8 cellular contexts compared by ENCODE assay signal in the genomic region with DNA sequence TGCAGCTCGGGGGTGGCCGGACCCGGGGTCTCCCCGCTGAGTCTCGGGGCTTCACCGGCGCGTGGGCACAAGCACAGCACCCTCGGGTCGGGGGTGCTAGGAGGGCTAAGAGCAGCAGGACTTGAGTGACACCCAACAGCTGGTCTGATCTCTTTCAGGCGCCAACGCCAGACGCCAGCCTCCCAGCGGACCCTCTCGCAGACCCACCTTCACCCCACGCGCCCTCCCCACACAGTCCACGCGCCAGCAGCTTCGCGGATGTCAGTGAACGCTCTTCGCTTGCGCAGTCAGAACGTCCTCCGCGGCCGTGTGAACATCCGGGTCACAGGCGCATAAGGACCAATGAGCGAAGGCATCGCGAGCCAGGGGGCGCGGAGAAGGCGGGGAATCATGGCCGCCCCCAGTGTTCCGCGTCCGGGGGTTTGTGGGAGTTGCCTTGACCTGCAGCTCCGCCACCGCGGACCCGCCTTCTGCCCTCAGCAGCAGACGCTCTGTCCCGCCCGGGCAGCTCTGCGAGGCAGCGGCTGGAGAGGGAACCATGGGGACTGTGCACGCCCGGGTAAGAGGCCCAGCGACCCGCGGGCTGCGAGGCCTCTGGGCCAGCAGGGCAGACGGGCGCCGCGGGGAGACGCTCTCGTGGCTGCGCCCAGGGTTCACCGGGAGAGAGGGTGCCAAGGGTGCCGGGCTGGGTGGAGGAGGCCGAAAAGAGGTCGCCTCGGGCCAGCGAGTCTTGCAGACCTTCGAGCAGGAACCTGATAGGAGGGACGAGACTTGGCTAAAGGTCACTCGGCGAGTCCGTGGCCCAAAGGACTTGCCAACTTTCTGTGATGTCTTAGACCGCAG. TPM values are rescaled to one million over a fixed set of nuclear protein-coding genes. Genes with fewer than 3 reads are reported as not detected.
DNase-seq lines count a peak whose midpoint lies in the region; ATAC-seq and TF ChIP-seq lines count a peak whose summit lies in the region.

SAMM50 (plus strand) TSS at position 403 of the 843 bp plus-strand sequence; CDS start at position 539, 136 bp downstream.

- peak within 1 kb of the TSS; percentile 48 to 99 for H4K8ac ChIP-seq in IMR-90 (ENCODE audit: low read depth in 2 of 2, low read length in 2 of 2)

- BruUV-seq in IMR-90 (replicated peaks; lab: Mats Ljungman, UMichigan) (no TSS peak), Panc1 (replicated peaks; lab: Mats Ljungman, UMichigan) (no TSS peak)

- no peaks in the 10 kb centered on the region; the same call in 1 of the 2 replicates for H3K36me3 ChIP-seq in IMR-90 (ENCODE audit: control insufficient read depth, insufficient read depth, low read length)
- H3K36me3 ChIP-seq in Panc1 (ENCODE audit: control insufficient read depth, insufficient read depth, low read length): no peaks in the 10 kb centered on the region; the same call in 1 of the 2 replicates
- H3K36me3 ChIP-seq in esophagus (ENCODE audit: control insufficient read depth in 2 of 2, insufficient read depth in 2 of 2, low read length in 1 of 2): no peaks in the 10 kb centered on the region
- no peaks in the 10 kb centered on the region for H3K36me3 ChIP-seq in muscle layer of colon (ENCODE audit: insufficient read depth, low read length)

- H2BK20ac ChIP-seq in IMR-90 (ENCODE audit: low read depth, low read length): no peak within 1 kb of the TSS

- H3K79me1 ChIP-seq in IMR-90 (ENCODE audit: low read depth in 1 of 2, low read length in 2 of 2): peaks cover 26 to 50% of the 10 kb centered on the region in 2 experiments

- POLR2A ChIA-PET in IMR-90 (lab: Charles Lee; ENCODE audit: unreplicated experiment) (no interaction called here), Panc1 (lab: Charles Lee) (no interaction called here)

- CTCF ChIA-PET in IMR-90 (lab: Yijun Ruan, JAX): interaction anchor here (0.5 to 1.8 kb wide), 2 partner anchors 9 to 97 kb away, joined by 7 to 8 read pairs; no protein-coding TSS in a partner anchor
- CTCF ChIA-PET in Panc1 (lab: Charles Lee): interaction anchor here (0.9 kb wide), 1 partner anchor 9 kb away, joined by 11 read pairs; no protein-coding TSS in a partner anchor

- 0% methylated on average over 40 of the region's 74 CpGs; no CpG with 5 or more reads in 1 of the 2 experiments for WGBS in IMR-90 (ENCODE audit: extremely low coverage in 2 of 2, insufficient read length in 1 of 2), 2 experiments
- 0 to 1% methylated on average over 74 of the region's 74 CpGs for WGBS in esophagus, 2 donors

- peak within 1 kb of the TSS; percentile 85 for H3K27ac ChIP-seq in IMR-90 (ENCODE audit: insufficient read depth, low read length)
- peak within 1 kb of the TSS; percentile 86 for H3K27ac ChIP-seq in Panc1 (ENCODE audit: low read length)
- H3K27ac ChIP-seq in esophagus (ENCODE audit: low read depth in 2 of 2, low read length in 1 of 2): peak within 1 kb of the TSS; percentile 66 to 85
- peak within 1 kb of the TSS; percentile 68 for H3K27ac ChIP-seq in muscle layer of colon (ENCODE audit: low read depth, low read length)

- H3K4me2 ChIP-seq in IMR-90 (ENCODE audit: low read depth, low read length): peak within 1 kb of the TSS; percentile 94

- H2AFZ ChIP-seq in IMR-90 (replicated peaks; ENCODE audit: low read length, poor library complexity): peak within 1 kb of the TSS; percentile 92

- peak within 1 kb of the TSS; percentile 46 for H3K56ac ChIP-seq in IMR-90 (ENCODE audit: extremely low read depth, insufficient read depth, low read length)

- H3K18ac ChIP-seq in IMR-90 (ENCODE audit: low read depth, low read length): peak within 1 kb of the TSS; percentile 8; the same call in 1 of the 2 replicates

- H3K9me3 Mint-ChIP-seq in activated T-cell treated with anti-CD3 and anti-CD28 coated beads, Interleukin-2, amount 50 U/mL, for 4 hours: no peaks in the 10 kb centered on the region

- H3K4me1 ChIP-seq in IMR-90 (ENCODE audit: control insufficient read depth, insufficient read depth, low read length): peaks cover 7% of the 10 kb centered on the region
- peaks cover 15% of the 10 kb centered on the region for H3K4me1 ChIP-seq in Panc1 (ENCODE audit: control insufficient read depth, insufficient read depth, low read length)
- peaks cover 4 to 5% of the 10 kb centered on the region in 2 donors for H3K4me1 ChIP-seq in esophagus (ENCODE audit: control insufficient read depth in 2 of 2, insufficient read depth in 2 of 2, low read length in 1 of 2)
- H3K4me1 ChIP-seq in muscle layer of colon (ENCODE audit: insufficient read depth, low read length): peaks cover 28% of the 10 kb centered on the region

- ATAC-seq in GM21528 (IDR thresholded peaks at IDR 0.05; ENCODE audit: low FRiP score, unreplicated experiment) (peak; percentile 89), IMR-90 (ENCODE audit: low read depth) (peak; percentile 97), Panc1 (peak; percentile 98)
- peak; percentile 98 for ATAC-seq in activated T-cell treated with anti-CD3 and anti-CD28 coated beads, Interleukin-2, amount 50 U/mL, for 4 hours

- peak within 1 kb of the TSS; percentile 88 for H3K9ac ChIP-seq in IMR-90 (ENCODE audit: low read depth, low read length)
- H3K9ac ChIP-seq in muscle layer of colon (ENCODE audit: low read length): peak within 1 kb of the TSS; percentile 50

- no peak within 1 kb of the TSS for H2BK15ac ChIP-seq in IMR-90 (ENCODE audit: low read depth, low read length)

- 0 out of 2 replicates have a peak within 1 kb of the TSS, but pooled peaks have one; percentile 0 for H2BK120ac ChIP-seq in IMR-90 (ENCODE audit: low read depth, low read length)

- H3K4me3 Mint-ChIP-seq in activated T-cell treated with anti-CD3 and anti-CD28 coated beads, Interleukin-2, amount 50 U/mL, for 4 hours: peak within 1 kb of the TSS; percentile 97

- H2BK5ac ChIP-seq in IMR-90 (ENCODE audit: low read depth, low read length, poor library complexity, severe bottlenecking): peak within 1 kb of the TSS; percentile 73

- no peak for TF ChIP-seq CTCF in IMR-90 (conservative IDR thresholded peaks at IDR 0.05; ENCODE audit: low read depth, low read length)
- TF ChIP-seq CTCF in Panc1 (IDR thresholded peaks at IDR 0.05): no peak

- H3K36me3 Mint-ChIP-seq in activated T-cell treated with anti-CD3 and anti-CD28 coated beads, Interleukin-2, amount 50 U/mL, for 4 hours (ENCODE audit: insufficient read depth): peaks cover 6% of the 10 kb centered on the region

- H3K27me3 ChIP-seq in IMR-90 (ENCODE audit: control insufficient read depth, insufficient read depth, low read length) (no peaks in the 10 kb centered on the region), Panc1 (ENCODE audit: control insufficient read depth, insufficient read depth, low read length) (no peaks in the 10 kb centered on the region), esophagus (ENCODE audit: control insufficient read depth in 1 of 2, insufficient read depth in 2 of 2, low read length in 2 of 2) (no peaks in the 10 kb centered on the region), muscle layer of colon (ENCODE audit: control insufficient read depth in 1 of 2, insufficient read depth in 2 of 2, low read length in 2 of 2) (no peaks in the 10 kb centered on the region)

- DNase-seq in DMS114 treated with DMSO at 0.1 percent for 48 hours (lab: John Stamatoyannopoulos, UW; ENCODE audit: unreplicated experiment) (peak; percentile 65), IMR-90 (peak; percentile 89), Panc1 (ENCODE audit: low read depth, low spot score) (peak; percentile 28)
- DNase-seq in activated T-cell treated with anti-CD3 and anti-CD28 coated beads, Interleukin-2, amount 50 U/mL, for 4 hours: peak; percentile 87
- peak; percentile 83 for DNase-seq in stimulated activated CD8-positive, alpha-beta memory T cell treated with anti-CD3 and anti-CD28 coated beads, Interleukin-7, amount 100 ng/mL, for 24 hours (ENCODE audit: low read depth)

- peak within 1 kb of the TSS; percentile 30; the same call in 1 of the 2 replicates for H4K91ac ChIP-seq in IMR-90 (ENCODE audit: insufficient read depth, low read depth, low read length)

- H3K9me3 ChIP-seq in IMR-90 (ENCODE audit: control insufficient read depth, insufficient read depth, low read length) (no peaks in the 10 kb centered on the region), Panc1 (ENCODE audit: control insufficient read depth, insufficient read depth, low read depth, low read length) (no peaks in the 10 kb centered on the region), esophagus (ENCODE audit: control insufficient read depth in 2 of 2, insufficient read depth in 1 of 2, low read depth in 1 of 2, low read length in 1 of 2) (no peaks in the 10 kb centered on the region), muscle layer of colon (ENCODE audit: low read length) (no peaks in the 10 kb centered on the region)

- H4K5ac ChIP-seq in IMR-90 (ENCODE audit: low read depth, low read length): peak within 1 kb of the TSS; percentile 94

- in situ Hi-C loops in IMR-90 (cut with MboI; ENCODE audit: low sequenced_read_pairs) (no loop called here), Panc1 (cut with HindIII; ENCODE audit: low pct_unique_long_range_greater_than_20kb, low sequenced_read_pairs) (no loop called here)

- H3K23ac ChIP-seq in IMR-90 (ENCODE audit: low read depth, low read length): peak within 1 kb of the TSS; percentile 85

- H2AK9ac ChIP-seq in IMR-90 (replicated peaks; ENCODE audit: low read depth, low read length, poor library complexity): peak within 1 kb of the TSS; percentile 76

- no peaks in the 10 kb centered on the region; the same call in 1 of the 2 replicates for H4K20me1 ChIP-seq in IMR-90 (ENCODE audit: insufficient read depth, low read length)

- H2AK5ac ChIP-seq in IMR-90 (ENCODE audit: low read depth, low read length): peak within 1 kb of the TSS; percentile 16; the same call in 1 of the 2 replicates

- H3K27me3 Mint-ChIP-seq in activated T-cell treated with anti-CD3 and anti-CD28 coated beads, Interleukin-2, amount 50 U/mL, for 4 hours (ENCODE audit: low read depth): peaks cover 2% of the 10 kb centered on the region

- TF ChIP-seq RAD21 in IMR-90 (IDR thresholded peaks at IDR 0.05; ENCODE audit: low read length): no peak

- dilution Hi-C loops in IMR-90 (cut with HindIII; ENCODE audit: low sequenced_read_pairs, unreplicated experiment): no loop called here

- H3K14ac ChIP-seq in IMR-90 (replicated peaks; ENCODE audit: low read depth, low read length): peak within 1 kb of the TSS; percentile 84

- H3K4me3 ChIP-seq in IMR-90 (ENCODE audit: insufficient read depth, low read depth, low read length): peak within 1 kb of the TSS; percentile 93
- peak within 1 kb of the TSS; percentile 86 to 90 for H3K4me3 ChIP-seq in Panc1 (ENCODE audit: low read depth in 2 of 2, low read length in 2 of 2)
- peak within 1 kb of the TSS; percentile 65 to 92 for H3K4me3 ChIP-seq in esophagus (ENCODE audit: low read depth in 1 of 2, low read length in 2 of 2)
- H3K4me3 ChIP-seq in muscle layer of colon (ENCODE audit: low read depth in 1 of 2, low read length in 2 of 2): peak within 1 kb of the TSS; percentile 81 to 86

- peak within 1 kb of the TSS; percentile 87 for H3K4ac ChIP-seq in IMR-90 (ENCODE audit: low read depth, low read length)

- peaks cover 33% of the 10 kb centered on the region for H3K4me1 Mint-ChIP-seq in activated T-cell treated with anti-CD3 and anti-CD28 coated beads, Interleukin-2, amount 50 U/mL, for 4 hours (ENCODE audit: low read depth)

- intact Hi-C loops in IMR-90 (cut with micrococcal nuclease) (no loop called here), Panc1 (cut with micrococcal nuclease; ENCODE audit: unreplicated experiment) (no loop called here)

- TF ChIP-seq POLR2A in IMR-90 (IDR thresholded peaks at IDR 0.05; ENCODE audit: low read depth, low read length): peak; percentile 77

- peaks cover 4% of the 10 kb centered on the region; the same call in 1 of the 2 replicates for H3K9me1 ChIP-seq in IMR-90 (ENCODE audit: insufficient read depth, low read length)

RNA-seq across cellular contexts. Expression of gene SAMM50, which starts in this region (rescaled TPM):
- total RNA-seq in IMR-90 (2012; rRNA removed): 43.7 and 60.0 TPM in 2 replicates
- polyA plus RNA-seq in IMR-90 (2012; rRNA removed): 37.4 and 40.6 TPM in 2 replicates
- 23.4 and 23.6 TPM in 2 replicates for polyA plus RNA-seq in IMR-90 (2012; cell fraction: cytosol; rRNA removed)
- polyA plus RNA-seq in IMR-90 (2012; cell fraction: nucleus; rRNA removed; ENCODE audit: low replicate concordance): 14.2 and 34.8 TPM in 2 replicates
- total RNA-seq in Panc1 (2021; ENCODE audit: unreplicated experiment): 40.5 TPM
- 40.6 TPM for polyA plus RNA-seq in Panc1 (2012; ENCODE audit: insufficient read length)
- total RNA-seq in activated T-cell treated with anti-CD3 and anti-CD28 coated beads, Interleukin-2, amount 50 U/mL, for 4 hours: 10 to 100 TPM; 62.6 to 73.6 (median 64.1) TPM
- polyA plus RNA-seq in esophagus: 10 to 100 TPM in 1 of 2 donors, 1 to 10 TPM in 1; 8.6 to 28.9 TPM

Comparison
In these comparisons a context has a peak if more than half of its experiments do, and no peak if none do; other contexts are left out.
1. Peak in every context shown above with its lines: DNase-seq, ATAC-seq, H3K4me3 ChIP-seq and H3K27ac ChIP-seq.
2. DNase-seq: peak in every context shown above with its lines; median percentile 89 in IMR-90; 87 in activated T-cell treated with anti-CD3 and anti-CD28 coated beads, Interleukin-2, amount 50 U/mL, for 4 hours; 83 in stimulated activated CD8-positive, alpha-beta memory T cell treated with anti-CD3 and anti-CD28 coated beads, Interleukin-7, amount 100 ng/mL, for 24 hours; 65 in DMS114 treated with DMSO at 0.1 percent for 48 hours; 28 in Panc1.